ENCODE assay signal across 8 cellular contexts in genomic region chr6:83859410-83860346, GRCh38. TPM values are rescaled to one million over a fixed set of nuclear protein-coding genes. Genes with fewer than 3 reads are reported as not detected.
DNase-seq lines count a peak whose midpoint lies in the region; ATAC-seq and TF ChIP-seq lines count a peak whose summit lies in the region.

A gene with protein sequence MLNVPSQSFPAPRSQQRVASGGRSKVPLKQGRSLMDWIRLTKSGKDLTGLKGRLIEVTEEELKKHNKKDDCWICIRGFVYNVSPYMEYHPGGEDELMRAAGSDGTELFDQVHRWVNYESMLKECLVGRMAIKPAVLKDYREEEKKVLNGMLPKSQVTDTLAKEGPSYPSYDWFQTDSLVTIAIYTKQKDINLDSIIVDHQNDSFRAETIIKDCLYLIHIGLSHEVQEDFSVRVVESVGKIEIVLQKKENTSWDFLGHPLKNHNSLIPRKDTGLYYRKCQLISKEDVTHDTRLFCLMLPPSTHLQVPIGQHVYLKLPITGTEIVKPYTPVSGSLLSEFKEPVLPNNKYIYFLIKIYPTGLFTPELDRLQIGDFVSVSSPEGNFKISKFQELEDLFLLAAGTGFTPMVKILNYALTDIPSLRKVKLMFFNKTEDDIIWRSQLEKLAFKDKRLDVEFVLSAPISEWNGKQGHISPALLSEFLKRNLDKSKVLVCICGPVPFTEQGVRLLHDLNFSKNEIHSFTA (plus strand): TSS chr6:83859689. CDS start chr6:83859783, 94 bp downstream.

- intact Hi-C loops in mucosa of descending colon (cut with DNase I, micrococcal nuclease): no loop called here

- peaks cover 18 to 35% (median 27%) of the 10 kb centered on the region in 3 donors for H3K4me1 Mint-ChIP-seq in IgD-negative memory B cell

- H3K9me3 ChIP-seq in mucosa of descending colon: no peaks in the 10 kb centered on the region

- peak within 1 kb of the TSS; percentile 89 for H3K4me3 ChIP-seq in epithelial cell of esophagus (ENCODE audit: low read length)
- peak within 1 kb of the TSS; percentile 75 for H3K4me3 ChIP-seq in mucosa of descending colon

- TF ChIP-seq CTCF in epithelial cell of esophagus (IDR thresholded peaks at IDR 0.05; ENCODE audit: insufficient read depth, low read depth, low read length, missing control alignments) (peak; percentile 50), mucosa of descending colon (IDR thresholded peaks at IDR 0.05) (peak; percentile 15)

- peak within 1 kb of the TSS; percentile 66 to 96 (median 95) for H3K27ac Mint-ChIP-seq in IgD-negative memory B cell

- H3K27me3 Mint-ChIP-seq in IgD-negative memory B cell: peaks cover 10% of the 10 kb centered on the region

- DNase-seq in DMS153 treated with DMSO at 0.1 percent for 48 hours (lab: John Stamatoyannopoulos, UW; ENCODE audit: unreplicated experiment): peak; percentile 87
- peak; percentile 86 for DNase-seq in OCI-M2 (lab: John Stamatoyannopoulos, UW; ENCODE audit: unreplicated experiment)
- DNase-seq in activated T-cell treated with anti-CD3 and anti-CD28 coated beads for 4 hours: peak; percentile 84
- peak; percentile 96 for DNase-seq in epithelial cell of esophagus (ENCODE audit: low read depth)
- peak; percentile 96 to 98 (median 97) for DNase-seq in mucosa of descending colon
- DNase-seq in stimulated activated CD8-positive, alpha-beta memory T cell treated with anti-CD3 and anti-CD28 coated beads, Interleukin-4, amount 100 ng/mL, for 24 hours (ENCODE audit: low read depth): peak; percentile 92

- ATAC-seq in GM21529 (IDR thresholded peaks at IDR 0.05; ENCODE audit: unreplicated experiment) (peak; percentile 97), mucosa of descending colon (peak; percentile 100)

- no peaks in the 10 kb centered on the region for H3K36me3 ChIP-seq in mucosa of descending colon (ENCODE audit: low read depth)

- H3K4me3 Mint-ChIP-seq in IgD-negative memory B cell: peak within 1 kb of the TSS; percentile 91 to 99 (median 96)

- peaks cover 16% of the 10 kb centered on the region for H3K4me1 ChIP-seq in mucosa of descending colon (ENCODE audit: low read depth)

- peaks cover 0 to 4% (median 0%) of the 10 kb centered on the region in 3 donors for H3K9me3 Mint-ChIP-seq in IgD-negative memory B cell

- H3K36me3 Mint-ChIP-seq in IgD-negative memory B cell: peaks cover under 1% of the 10 kb centered on the region

RNA-seq across cellular contexts. Expression of the gene that starts here (rescaled TPM):
- polyA plus RNA-seq in IgD-negative memory B cell: 68.5 TPM
- total RNA-seq in mucosa of descending colon: 10 to 100 TPM; 26.6 to 30.7 (median 29.0) TPM

Comparison
In these comparisons a context has a peak if more than half of its experiments do, and no peak if none do; other contexts are left out.
1. Peak in every context shown above with its lines: DNase-seq, ATAC-seq and H3K4me3 ChIP-seq.